1 cellular context compared by ENCODE assay signal in the genomic region with DNA sequence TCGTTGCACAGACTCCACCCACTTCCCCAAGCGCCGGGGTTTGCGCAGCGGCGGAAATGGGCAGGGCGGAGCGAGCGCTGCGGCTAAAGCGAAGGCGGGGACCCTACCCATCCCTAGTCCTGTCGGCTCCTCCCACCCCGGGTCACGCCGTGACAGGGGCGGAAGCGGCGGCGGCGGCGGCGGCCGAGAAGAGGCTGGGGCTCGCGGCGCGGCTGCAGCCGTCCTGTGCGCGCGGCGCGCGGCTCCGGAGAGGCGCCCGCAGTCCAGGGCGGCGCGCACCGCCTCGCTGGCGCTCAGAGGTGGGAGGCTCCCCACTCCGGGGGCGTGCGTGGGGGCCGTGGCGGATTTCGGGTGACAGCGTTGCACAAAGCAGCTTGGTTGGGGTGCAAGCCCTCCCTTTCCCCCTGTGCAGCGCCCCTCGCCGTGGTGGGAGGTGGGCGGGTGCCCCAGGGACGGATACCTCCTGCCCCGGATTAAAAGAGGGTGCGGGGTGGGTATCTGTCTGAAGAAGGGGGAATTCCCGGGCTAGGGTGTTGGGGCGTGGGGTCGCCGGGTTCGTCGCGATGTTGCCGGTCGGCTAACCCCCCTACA.
A peak's percentile ranks its signal among the peaks of the same experiment; 100 is the strongest.
TF ChIP-seq lines count a peak whose summit lies in the region.

A gene with protein sequence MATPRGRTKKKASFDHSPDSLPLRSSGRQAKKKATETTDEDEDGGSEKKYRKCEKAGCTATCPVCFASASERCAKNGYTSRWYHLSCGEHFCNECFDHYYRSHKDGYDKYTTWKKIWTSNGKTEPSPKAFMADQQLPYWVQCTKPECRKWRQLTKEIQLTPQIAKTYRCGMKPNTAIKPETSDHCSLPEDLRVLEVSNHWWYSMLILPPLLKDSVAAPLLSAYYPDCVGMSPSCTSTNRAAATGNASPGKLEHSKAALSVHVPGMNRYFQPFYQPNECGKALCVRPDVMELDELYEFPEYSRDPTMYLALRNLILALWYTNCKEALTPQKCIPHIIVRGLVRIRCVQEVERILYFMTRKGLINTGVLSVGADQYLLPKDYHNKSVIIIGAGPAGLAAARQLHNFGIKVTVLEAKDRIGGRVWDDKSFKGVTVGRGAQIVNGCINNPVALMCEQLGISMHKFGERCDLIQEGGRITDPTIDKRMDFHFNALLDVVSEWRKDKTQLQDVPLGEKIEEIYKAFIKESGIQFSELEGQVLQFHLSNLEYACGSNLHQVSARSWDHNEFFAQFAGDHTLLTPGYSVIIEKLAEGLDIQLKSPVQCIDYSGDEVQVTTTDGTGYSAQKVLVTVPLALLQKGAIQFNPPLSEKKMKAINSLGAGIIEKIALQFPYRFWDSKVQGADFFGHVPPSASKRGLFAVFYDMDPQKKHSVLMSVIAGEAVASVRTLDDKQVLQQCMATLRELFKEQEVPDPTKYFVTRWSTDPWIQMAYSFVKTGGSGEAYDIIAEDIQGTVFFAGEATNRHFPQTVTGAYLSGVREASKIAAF (plus strand): TSS at position 150 of the 591 bp plus-strand sequence. CDS start 4,474 bp downstream, outside the sequence.

TF ChIP-seq in K562, 482 proteins besides CTCF, POLR2A, EP300 and RAD21 (continued from another document and continues in another):
- TF ChIP-seq, protein P1, sequence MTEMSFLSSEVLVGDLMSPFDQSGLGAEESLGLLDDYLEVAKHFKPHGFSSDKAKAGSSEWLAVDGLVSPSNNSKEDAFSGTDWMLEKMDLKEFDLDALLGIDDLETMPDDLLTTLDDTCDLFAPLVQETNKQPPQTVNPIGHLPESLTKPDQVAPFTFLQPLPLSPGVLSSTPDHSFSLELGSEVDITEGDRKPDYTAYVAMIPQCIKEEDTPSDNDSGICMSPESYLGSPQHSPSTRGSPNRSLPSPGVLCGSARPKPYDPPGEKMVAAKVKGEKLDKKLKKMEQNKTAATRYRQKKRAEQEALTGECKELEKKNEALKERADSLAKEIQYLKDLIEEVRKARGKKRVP (CRISPR knock-in tag; IDR thresholded peaks at IDR 0.05) = no peak
- peak; percentile 75 for TF ChIP-seq MEIS2 (IDR thresholded peaks at IDR 0.05; ENCODE audit: partially characterized antibody)
- TF ChIP-seq, protein P2, sequence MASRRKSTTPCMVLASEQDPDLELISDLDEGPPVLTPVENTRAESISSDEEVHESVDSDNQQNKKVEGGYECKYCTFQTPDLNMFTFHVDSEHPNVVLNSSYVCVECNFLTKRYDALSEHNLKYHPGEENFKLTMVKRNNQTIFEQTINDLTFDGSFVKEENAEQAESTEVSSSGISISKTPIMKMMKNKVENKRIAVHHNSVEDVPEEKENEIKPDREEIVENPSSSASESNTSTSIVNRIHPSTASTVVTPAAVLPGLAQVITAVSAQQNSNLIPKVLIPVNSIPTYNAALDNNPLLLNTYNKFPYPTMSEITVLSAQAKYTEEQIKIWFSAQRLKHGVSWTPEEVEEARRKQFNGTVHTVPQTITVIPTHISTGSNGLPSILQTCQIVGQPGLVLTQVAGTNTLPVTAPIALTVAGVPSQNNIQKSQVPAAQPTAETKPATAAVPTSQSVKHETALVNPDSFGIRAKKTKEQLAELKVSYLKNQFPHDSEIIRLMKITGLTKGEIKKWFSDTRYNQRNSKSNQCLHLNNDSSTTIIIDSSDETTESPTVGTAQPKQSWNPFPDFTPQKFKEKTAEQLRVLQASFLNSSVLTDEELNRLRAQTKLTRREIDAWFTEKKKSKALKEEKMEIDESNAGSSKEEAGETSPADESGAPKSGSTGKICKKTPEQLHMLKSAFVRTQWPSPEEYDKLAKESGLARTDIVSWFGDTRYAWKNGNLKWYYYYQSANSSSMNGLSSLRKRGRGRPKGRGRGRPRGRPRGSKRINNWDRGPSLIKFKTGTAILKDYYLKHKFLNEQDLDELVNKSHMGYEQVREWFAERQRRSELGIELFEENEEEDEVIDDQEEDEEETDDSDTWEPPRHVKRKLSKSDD (conservative IDR thresholded peaks at IDR 0.05; ENCODE audit: low read length) = no peak
- TF ChIP-seq GABPB1 (CRISPR knock-in tag; IDR thresholded peaks at IDR 0.05) = no peak
- TF ChIP-seq SMAD4 (CRISPR knock-in tag; conservative IDR thresholded peaks at IDR 0.05) = peak; percentile 87
- no peak for TF ChIP-seq SMAD3 (CRISPR knock-in tag; conservative IDR thresholded peaks at IDR 0.05)
- TF ChIP-seq PHF8 (IDR thresholded peaks at IDR 0.05; ENCODE audit: borderline replicate concordance, low read length) = peak; percentile 81; the same call in 1 of the 2 replicates
- TF ChIP-seq, protein P3, sequence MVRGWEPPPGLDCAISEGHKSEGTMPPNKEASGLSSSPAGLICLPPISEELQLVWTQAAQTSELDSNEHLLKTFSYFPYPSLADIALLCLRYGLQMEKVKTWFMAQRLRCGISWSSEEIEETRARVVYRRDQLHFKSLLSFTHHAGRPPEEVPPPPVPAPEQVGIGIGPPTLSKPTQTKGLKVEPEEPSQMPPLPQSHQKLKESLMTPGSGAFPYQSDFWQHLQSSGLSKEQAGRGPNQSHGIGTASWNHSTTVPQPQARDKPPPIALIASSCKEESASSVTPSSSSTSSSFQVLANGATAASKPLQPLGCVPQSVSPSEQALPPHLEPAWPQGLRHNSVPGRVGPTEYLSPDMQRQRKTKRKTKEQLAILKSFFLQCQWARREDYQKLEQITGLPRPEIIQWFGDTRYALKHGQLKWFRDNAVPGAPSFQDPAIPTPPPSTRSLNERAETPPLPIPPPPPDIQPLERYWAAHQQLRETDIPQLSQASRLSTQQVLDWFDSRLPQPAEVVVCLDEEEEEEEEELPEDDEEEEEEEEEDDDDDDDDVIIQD (CRISPR knock-in tag; IDR thresholded peaks at IDR 0.05) = 0 out of 2 replicates have a peak, but pooled peaks have one; percentile 43
- TF ChIP-seq RFX7 (CRISPR knock-in tag; IDR thresholded peaks at IDR 0.05) = no peak
- TF ChIP-seq ILF3 (IDR thresholded peaks at IDR 0.05; ENCODE audit: borderline replicate concordance) = peak; percentile 58; the same call in 1 of the 2 replicates
- TF ChIP-seq, protein P4, sequence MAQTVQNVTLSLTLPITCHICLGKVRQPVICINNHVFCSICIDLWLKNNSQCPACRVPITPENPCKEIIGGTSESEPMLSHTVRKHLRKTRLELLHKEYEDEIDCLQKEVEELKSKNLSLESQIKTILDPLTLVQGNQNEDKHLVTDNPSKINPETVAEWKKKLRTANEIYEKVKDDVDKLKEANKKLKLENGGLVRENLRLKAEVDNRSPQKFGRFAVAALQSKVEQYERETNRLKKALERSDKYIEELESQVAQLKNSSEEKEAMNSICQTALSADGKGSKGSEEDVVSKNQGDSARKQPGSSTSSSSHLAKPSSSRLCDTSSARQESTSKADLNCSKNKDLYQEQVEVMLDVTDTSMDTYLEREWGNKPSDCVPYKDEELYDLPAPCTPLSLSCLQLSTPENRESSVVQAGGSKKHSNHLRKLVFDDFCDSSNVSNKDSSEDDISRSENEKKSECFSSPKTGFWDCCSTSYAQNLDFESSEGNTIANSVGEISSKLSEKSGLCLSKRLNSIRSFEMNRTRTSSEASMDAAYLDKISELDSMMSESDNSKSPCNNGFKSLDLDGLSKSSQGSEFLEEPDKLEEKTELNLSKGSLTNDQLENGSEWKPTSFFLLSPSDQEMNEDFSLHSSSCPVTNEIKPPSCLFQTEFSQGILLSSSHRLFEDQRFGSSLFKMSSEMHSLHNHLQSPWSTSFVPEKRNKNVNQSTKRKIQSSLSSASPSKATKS (CRISPR knock-in tag; IDR thresholded peaks at IDR 0.05) = no peak
- peak; percentile 70 for TF ChIP-seq EGR1 (conservative IDR thresholded peaks at IDR 0.05)
- no peak for TF ChIP-seq PTTG1 (tag; IDR thresholded peaks at IDR 0.05; ENCODE audit: low read depth)
- TF ChIP-seq, protein P5, sequence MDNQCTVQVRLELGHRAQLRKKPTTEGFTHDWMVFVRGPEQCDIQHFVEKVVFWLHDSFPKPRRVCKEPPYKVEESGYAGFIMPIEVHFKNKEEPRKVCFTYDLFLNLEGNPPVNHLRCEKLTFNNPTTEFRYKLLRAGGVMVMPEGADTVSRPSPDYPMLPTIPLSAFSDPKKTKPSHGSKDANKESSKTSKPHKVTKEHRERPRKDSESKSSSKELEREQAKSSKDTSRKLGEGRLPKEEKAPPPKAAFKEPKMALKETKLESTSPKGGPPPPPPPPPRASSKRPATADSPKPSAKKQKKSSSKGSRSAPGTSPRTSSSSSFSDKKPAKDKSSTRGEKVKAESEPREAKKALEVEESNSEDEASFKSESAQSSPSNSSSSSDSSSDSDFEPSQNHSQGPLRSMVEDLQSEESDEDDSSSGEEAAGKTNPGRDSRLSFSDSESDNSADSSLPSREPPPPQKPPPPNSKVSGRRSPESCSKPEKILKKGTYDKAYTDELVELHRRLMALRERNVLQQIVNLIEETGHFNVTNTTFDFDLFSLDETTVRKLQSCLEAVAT (IDR thresholded peaks at IDR 0.05) = no peak
- TF ChIP-seq GTF2F1 (IDR thresholded peaks at IDR 0.05; ENCODE audit: low read depth, low read length) = no peak
- no peak for TF ChIP-seq ZFPM2 (CRISPR knock-in tag; IDR thresholded peaks at IDR 0.05)
- TF ChIP-seq HDAC6 (IDR thresholded peaks at IDR 0.05; ENCODE audit: low read depth, low read length) = no peak
- TF ChIP-seq, protein P6, sequence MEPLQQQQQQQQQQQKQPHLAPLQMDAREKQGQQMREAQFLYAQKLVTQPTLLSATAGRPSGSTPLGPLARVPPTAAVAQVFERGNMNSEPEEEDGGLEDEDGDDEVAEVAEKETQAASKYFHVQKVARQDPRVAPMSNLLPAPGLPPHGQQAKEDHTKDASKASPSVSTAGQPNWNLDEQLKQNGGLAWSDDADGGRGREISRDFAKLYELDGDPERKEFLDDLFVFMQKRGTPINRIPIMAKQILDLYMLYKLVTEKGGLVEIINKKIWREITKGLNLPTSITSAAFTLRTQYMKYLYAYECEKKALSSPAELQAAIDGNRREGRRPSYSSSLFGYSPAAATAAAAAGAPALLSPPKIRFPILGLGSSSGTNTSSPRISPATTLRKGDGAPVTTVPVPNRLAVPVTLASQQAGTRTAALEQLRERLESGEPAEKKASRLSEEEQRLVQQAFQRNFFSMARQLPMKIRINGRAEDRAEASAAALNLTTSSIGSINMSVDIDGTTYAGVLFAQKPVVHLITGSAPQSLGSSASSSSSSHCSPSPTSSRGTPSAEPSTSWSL (CRISPR knock-in tag; IDR thresholded peaks at IDR 0.05; ENCODE audit: borderline replicate concordance) = 0 out of 2 replicates have a peak, but pooled peaks have one; percentile 26
- no peak for TF ChIP-seq SAFB2 (IDR thresholded peaks at IDR 0.05; ENCODE audit: borderline replicate concordance, low read depth, low read length, severe bottlenecking)
- TF ChIP-seq, protein P7, sequence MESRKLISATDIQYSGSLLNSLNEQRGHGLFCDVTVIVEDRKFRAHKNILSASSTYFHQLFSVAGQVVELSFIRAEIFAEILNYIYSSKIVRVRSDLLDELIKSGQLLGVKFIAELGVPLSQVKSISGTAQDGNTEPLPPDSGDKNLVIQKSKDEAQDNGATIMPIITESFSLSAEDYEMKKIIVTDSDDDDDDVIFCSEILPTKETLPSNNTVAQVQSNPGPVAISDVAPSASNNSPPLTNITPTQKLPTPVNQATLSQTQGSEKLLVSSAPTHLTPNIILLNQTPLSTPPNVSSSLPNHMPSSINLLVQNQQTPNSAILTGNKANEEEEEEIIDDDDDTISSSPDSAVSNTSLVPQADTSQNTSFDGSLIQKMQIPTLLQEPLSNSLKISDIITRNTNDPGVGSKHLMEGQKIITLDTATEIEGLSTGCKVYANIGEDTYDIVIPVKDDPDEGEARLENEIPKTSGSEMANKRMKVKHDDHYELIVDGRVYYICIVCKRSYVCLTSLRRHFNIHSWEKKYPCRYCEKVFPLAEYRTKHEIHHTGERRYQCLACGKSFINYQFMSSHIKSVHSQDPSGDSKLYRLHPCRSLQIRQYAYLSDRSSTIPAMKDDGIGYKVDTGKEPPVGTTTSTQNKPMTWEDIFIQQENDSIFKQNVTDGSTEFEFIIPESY (CRISPR knock-in tag; IDR thresholded peaks at IDR 0.05) = no peak
- peak; percentile 17 for TF ChIP-seq RBM22 (IDR thresholded peaks at IDR 0.05; ENCODE audit: low read depth, low read length, poor library complexity, severe bottlenecking)
- TF ChIP-seq ZNF780A (CRISPR knock-in tag; IDR thresholded peaks at IDR 0.05) = no peak
- no peak for TF ChIP-seq RBM39 (optimal IDR thresholded peaks at IDR 0.05; ENCODE audit: low read depth, low read length)
- TF ChIP-seq, protein P8, sequence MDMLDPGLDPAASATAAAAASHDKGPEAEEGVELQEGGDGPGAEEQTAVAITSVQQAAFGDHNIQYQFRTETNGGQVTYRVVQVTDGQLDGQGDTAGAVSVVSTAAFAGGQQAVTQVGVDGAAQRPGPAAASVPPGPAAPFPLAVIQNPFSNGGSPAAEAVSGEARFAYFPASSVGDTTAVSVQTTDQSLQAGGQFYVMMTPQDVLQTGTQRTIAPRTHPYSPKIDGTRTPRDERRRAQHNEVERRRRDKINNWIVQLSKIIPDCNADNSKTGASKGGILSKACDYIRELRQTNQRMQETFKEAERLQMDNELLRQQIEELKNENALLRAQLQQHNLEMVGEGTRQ (CRISPR knock-in tag; IDR thresholded peaks at IDR 0.05) = no peak
- TF ChIP-seq ZNF445 (CRISPR knock-in tag; IDR thresholded peaks at IDR 0.05; ENCODE audit: low read depth) = no peak
- TF ChIP-seq NFIC (IDR thresholded peaks at IDR 0.05) = no peak
- no peak for TF ChIP-seq CHD4 (IDR thresholded peaks at IDR 0.05; ENCODE audit: insufficient read depth, insufficient replicate concordance, low read depth, low read length, poor library complexity, severe bottlenecking)
- no peak for TF ChIP-seq PHF21A (IDR thresholded peaks at IDR 0.05; ENCODE audit: borderline replicate concordance, low read depth)
- TF ChIP-seq XRCC4 (IDR thresholded peaks at IDR 0.05; ENCODE audit: extremely low read depth, insufficient read depth, insufficient read length) = no peak
- no peak for TF ChIP-seq PRMT5 (CRISPR knock-in tag; IDR thresholded peaks at IDR 0.05)
- TF ChIP-seq NR1H2 (CRISPR knock-in tag; IDR thresholded peaks at IDR 0.05) = 0 out of 2 replicates have a peak, but pooled peaks have one; percentile 49
- TF ChIP-seq CTBP1 (IDR thresholded peaks at IDR 0.05; ENCODE audit: borderline replicate concordance) = peak; percentile 99
- TF ChIP-seq, protein P9, sequence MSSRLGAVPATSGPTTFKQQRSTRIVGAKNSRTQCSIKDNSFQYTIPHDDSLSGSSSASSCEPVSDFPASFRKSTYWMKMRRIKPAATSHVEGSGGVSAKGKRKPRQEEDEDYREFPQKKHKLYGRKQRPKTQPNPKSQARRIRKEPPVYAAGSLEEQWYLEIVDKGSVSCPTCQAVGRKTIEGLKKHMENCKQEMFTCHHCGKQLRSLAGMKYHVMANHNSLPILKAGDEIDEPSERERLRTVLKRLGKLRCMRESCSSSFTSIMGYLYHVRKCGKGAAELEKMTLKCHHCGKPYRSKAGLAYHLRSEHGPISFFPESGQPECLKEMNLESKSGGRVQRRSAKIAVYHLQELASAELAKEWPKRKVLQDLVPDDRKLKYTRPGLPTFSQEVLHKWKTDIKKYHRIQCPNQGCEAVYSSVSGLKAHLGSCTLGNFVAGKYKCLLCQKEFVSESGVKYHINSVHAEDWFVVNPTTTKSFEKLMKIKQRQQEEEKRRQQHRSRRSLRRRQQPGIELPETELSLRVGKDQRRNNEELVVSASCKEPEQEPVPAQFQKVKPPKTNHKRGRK (tag; IDR thresholded peaks at IDR 0.05) = no peak
- TF ChIP-seq, protein P10, sequence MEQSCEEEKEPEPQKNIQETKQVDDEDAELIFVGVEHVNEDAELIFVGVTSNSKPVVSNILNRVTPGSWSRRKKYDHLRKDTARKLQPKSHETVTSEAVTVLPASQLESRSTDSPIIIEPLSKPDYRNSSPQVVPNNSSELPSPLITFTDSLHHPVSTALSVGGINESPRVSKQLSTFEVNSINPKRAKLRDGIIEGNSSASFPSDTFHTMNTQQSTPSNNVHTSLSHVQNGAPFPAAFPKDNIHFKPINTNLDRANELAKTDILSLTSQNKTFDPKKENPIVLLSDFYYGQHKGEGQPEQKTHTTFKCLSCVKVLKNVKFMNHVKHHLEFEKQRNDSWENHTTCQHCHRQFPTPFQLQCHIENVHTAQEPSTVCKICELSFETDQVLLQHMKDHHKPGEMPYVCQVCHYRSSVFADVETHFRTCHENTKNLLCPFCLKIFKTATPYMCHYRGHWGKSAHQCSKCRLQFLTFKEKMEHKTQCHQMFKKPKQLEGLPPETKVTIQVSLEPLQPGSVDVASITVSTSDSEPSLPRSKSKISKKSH (CRISPR knock-in tag; IDR thresholded peaks at IDR 0.05) = no peak
- TF ChIP-seq STAT5A (IDR thresholded peaks at IDR 0.05; ENCODE audit: borderline replicate concordance, low read length) = no peak
